Comparison of ENCODE assay signal across 8 cellular contexts in genomic region chr17:16751224-16751923, GRCh38.
DNase-seq lines count a peak whose midpoint lies in the region; ATAC-seq, FAIRE-seq and TF ChIP-seq lines count a peak whose summit lies in the region.
"Not testable (repeated sequence)": the region's sequence is repeated elsewhere in the genome, so short reads cannot be mapped to it uniquely, and the experiment has no call there.

No MANE protein-coding gene starts in this region.

- peak; percentile 50; the same call in 1 of the 2 replicates for TF ChIP-seq CTCF in A673 (conservative IDR thresholded peaks at IDR 0.05; ENCODE audit: low read depth, low read length)
- peak; percentile 34 for TF ChIP-seq CTCF in kidney (IDR thresholded peaks at IDR 0.05; ENCODE audit: borderline replicate concordance, extremely low read depth, insufficient read depth)
- TF ChIP-seq CTCF in psoas muscle (IDR thresholded peaks at IDR 0.05) = peak; percentile 26

- POLR2A ChIA-PET in A673 (lab: Charles Lee; ENCODE audit: low non-redundant PET) = not testable (repeated sequence)

- H3K36me3 ChIP-seq in A673 (ENCODE audit: insufficient read depth, low read length, poor library complexity, severe bottlenecking); kidney (ENCODE audit: control insufficient read depth in 1 of 2, insufficient read depth in 2 of 2, low read length in 2 of 2); psoas muscle (ENCODE audit: insufficient read depth in 1 of 2, low read depth in 1 of 2): not testable (repeated sequence)

- not testable (repeated sequence) for H3K27me3 ChIP-seq in A673 (replicated peaks; ENCODE audit: insufficient read depth, low read depth, low read length, poor library complexity); psoas muscle (ENCODE audit: insufficient read depth in 3 of 3, low read length in 2 of 3)

- not testable (repeated sequence) for FAIRE-seq in kidney (lab: Jason Lieb, UNC)

- H3K27ac ChIP-seq in A673 (ENCODE audit: low read depth, low read length, poor library complexity, severe bottlenecking); kidney (ENCODE audit: low read depth in 2 of 2, low read length in 2 of 2); psoas muscle: not testable (repeated sequence)

- CTCF ChIA-PET in A673 (lab: Charles Lee) = not testable (repeated sequence)

- H3K4me1 ChIP-seq in A673 (ENCODE audit: insufficient read depth, low read length, poor library complexity, severe bottlenecking); kidney (ENCODE audit: control insufficient read depth in 1 of 2, insufficient read depth in 1 of 2, low read depth in 1 of 2, low read length in 2 of 2); psoas muscle: not testable (repeated sequence)

- intact Hi-C loops in A673 (cut with micrococcal nuclease; ENCODE audit: unreplicated experiment); kidney (cut with DNase I); psoas muscle (cut with DNase I): not testable (repeated sequence)

- not testable (repeated sequence) for H3K9me3 ChIP-seq in A673 (ENCODE audit: low read depth, low read length, poor library complexity, severe bottlenecking); kidney (ENCODE audit: control insufficient read depth in 1 of 2, low read length in 2 of 2); psoas muscle

- ATAC-seq in activated CD4-positive, CD25-positive, alpha-beta regulatory T cell treated with anti-CD3 and anti-CD28 coated beads, Interleukin-2, amount 50 U/mL, for 24 hours = peak; percentile 9 to 33
- peak; percentile 55 to 78 (median 67) for ATAC-seq in psoas muscle

- BruUV-seq in A673 (replicated peaks; lab: Mats Ljungman, UMichigan) = not testable (repeated sequence)

- H3K4me3 ChIP-seq in A673 (ENCODE audit: low read depth, low read length, poor library complexity, severe bottlenecking); kidney (ENCODE audit: low read length in 2 of 2); psoas muscle: not testable (repeated sequence)

- DNase-seq in A673 (ENCODE audit: low spot score) = peak; percentile 70
- peak; percentile 2 for DNase-seq in GM03348 (ENCODE audit: low spot score)
- peak; percentile 17 for DNase-seq in LoVo (ENCODE audit: low spot score)
- peak; percentile 17 for DNase-seq in NOMO-1 treated with DMSO at 0.1 percent for 48 hours (lab: John Stamatoyannopoulos, UW; ENCODE audit: unreplicated experiment)
- peak; percentile 63 for DNase-seq in ecto neural progenitor cell (ENCODE audit: low spot score)
- not testable (repeated sequence) for DNase-seq in kidney, psoas muscle

- not testable (repeated sequence) for H3K9ac ChIP-seq in kidney (ENCODE audit: low read length in 2 of 2)

- 18 to 40% (median 26%) methylated on average over 4 to 10 of the region's 10 CpGs for WGBS in psoas muscle, 3 donors
